In genomic region chr1:12539705-12540579, GRCh38 we compare ENCODE assay signal across 8 cellular contexts.
DNase-seq lines count a peak whose midpoint lies in the region; ATAC-seq and TF ChIP-seq lines count a peak whose summit lies in the region.
"Had no signal": no experiment of that assay in that cellular context is flagged by ENCODE, and none has a peak within 500 bp of the region (broad histone marks: within the 10 kb centered on the region; RNA-seq: fewer than 3 reads in every experiment).

No MANE protein-coding gene starts in this region.

- H3K27ac ChIP-seq in mesodermal cell (ENCODE audit: low read depth, low read length, severe bottlenecking) (peak overlapping the region; percentile 73), urinary bladder (ENCODE audit: low read depth) (peak overlapping the region; percentile 89)

- H3K4me3 ChIP-seq in fibroblast of mammary gland (ENCODE audit: control insufficient read depth, low read depth, low read length) (no peak overlapping the region), mesodermal cell (ENCODE audit: extremely low read depth, insufficient read depth, low read length, poor library complexity, severe bottlenecking) (no peak overlapping the region), urinary bladder (ENCODE audit: low read depth, low read length) (no peak overlapping the region)

- H3K36me3 ChIP-seq in mesodermal cell (ENCODE audit: control insufficient read depth, insufficient read depth, low read length): no peaks in the 10 kb centered on the region
- no peaks in the 10 kb centered on the region for H3K36me3 ChIP-seq in urinary bladder (ENCODE audit: insufficient read depth)

- POLR2A ChIA-PET in activated CD4-positive, alpha-beta memory T cell treated with anti-CD3 and anti-CD28 coated beads for 36 hours (lab: Charles Lee): no interaction called here

- H3K4me1 ChIP-seq in mesodermal cell (ENCODE audit: control insufficient read depth, insufficient read depth, low read length, poor library complexity, severe bottlenecking) (no peaks in the 10 kb centered on the region), urinary bladder (ENCODE audit: insufficient read depth) (no peaks in the 10 kb centered on the region)

- H3K4me1 Mint-ChIP-seq in activated CD4-positive, alpha-beta memory T cell treated with anti-CD3 and anti-CD28 coated beads for 36 hours (ENCODE audit: low read depth): peaks cover 5% of the 10 kb centered on the region

- 11 to 14% methylated on average over 20 to 24 of the region's 34 CpGs for WGBS in mesodermal cell (ENCODE audit: insufficient coverage in 2 of 2), 2 experiments
- 19% methylated on average over 34 of the region's 34 CpGs for WGBS in urinary bladder

- ATAC-seq in HG02763 (IDR thresholded peaks at IDR 0.05; ENCODE audit: unreplicated experiment): no peak
- no peak for ATAC-seq in HG03432 (IDR thresholded peaks at IDR 0.05; ENCODE audit: unreplicated experiment)

- peaks cover 3% of the 10 kb centered on the region for H3K9me3 ChIP-seq in mesodermal cell (ENCODE audit: control insufficient read depth, low read length)

- peaks cover 14% of the 10 kb centered on the region for H3K9me3 Mint-ChIP-seq in activated CD4-positive, alpha-beta memory T cell treated with anti-CD3 and anti-CD28 coated beads for 36 hours

- H3K36me3 Mint-ChIP-seq in activated CD4-positive, alpha-beta memory T cell treated with anti-CD3 and anti-CD28 coated beads for 36 hours: peaks cover 20% of the 10 kb centered on the region

- intact Hi-C loops in activated CD4-positive, alpha-beta memory T cell treated with anti-CD3 and anti-CD28 coated beads for 36 hours (cut with micrococcal nuclease): no loop called here

- no peak overlapping the region for H3K27ac Mint-ChIP-seq in activated CD4-positive, alpha-beta memory T cell treated with anti-CD3 and anti-CD28 coated beads for 36 hours

- H3K4me3 Mint-ChIP-seq in activated CD4-positive, alpha-beta memory T cell treated with anti-CD3 and anti-CD28 coated beads for 36 hours: no peak overlapping the region

- peaks cover 8% of the 10 kb centered on the region for H3K27me3 Mint-ChIP-seq in activated CD4-positive, alpha-beta memory T cell treated with anti-CD3 and anti-CD28 coated beads for 36 hours

- peak; percentile 20 for DNase-seq in MV-4-11 (lab: John Stamatoyannopoulos, UW)
- DNase-seq in fibroblast of mammary gland (ENCODE audit: low read depth): peak; percentile 94
- no peak for DNase-seq in activated CD4-positive, alpha-beta memory T cell treated with anti-CD3 and anti-CD28 coated beads for 36 hours
- DNase-seq: NCI-H2029 had no signal

- peak; percentile 13 for TF ChIP-seq CTCF in fibroblast of mammary gland (conservative IDR thresholded peaks at IDR 0.05; ENCODE audit: control insufficient read depth, insufficient read depth, low read depth, low read length)

- CTCF ChIA-PET in activated CD4-positive, alpha-beta memory T cell treated with anti-CD3 and anti-CD28 coated beads for 36 hours (lab: Charles Lee): interaction anchor here (0.7 kb wide), 1 partner anchor 119 kb away, joined by 3 read pairs; no protein-coding TSS in a partner anchor
